ENCODE assay signal across 31 cellular contexts in the genomic region with DNA sequence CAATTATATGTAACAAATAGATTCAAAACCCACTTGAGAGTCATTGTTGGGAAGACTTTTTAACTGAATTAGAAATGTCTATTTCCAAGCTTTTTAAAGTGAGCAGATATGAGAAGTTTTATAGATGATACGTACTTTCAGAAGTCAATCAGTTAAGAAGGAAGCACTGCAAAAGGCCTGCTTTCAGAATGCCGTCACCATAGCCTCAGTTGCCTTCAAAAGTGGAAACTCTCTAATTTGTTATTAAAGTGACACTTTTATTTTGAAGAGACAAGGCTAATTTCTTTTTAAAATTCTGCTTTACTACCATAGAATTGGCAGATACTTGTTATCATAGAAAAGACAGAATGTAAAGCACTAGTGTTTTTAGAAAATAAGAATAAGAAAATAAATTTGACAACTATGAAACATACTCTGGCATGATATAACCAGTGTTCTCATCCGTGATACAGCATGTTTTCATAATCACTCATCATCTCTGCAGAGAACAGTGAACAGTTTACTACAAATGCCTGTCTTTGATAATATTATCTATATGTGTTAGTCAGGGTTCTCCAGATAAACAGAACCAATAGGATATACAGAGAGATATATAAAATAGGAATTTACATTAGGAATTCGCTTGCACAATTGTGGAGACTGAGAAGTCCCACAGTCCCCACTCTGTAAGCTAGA. TPM values are rescaled to one million over a fixed set of nuclear protein-coding genes. Genes with fewer than 3 reads are reported as not detected.
"Had no signal": no experiment of that assay in that cellular context is flagged by ENCODE, and none has a peak within 500 bp of the region (broad histone marks: within the 10 kb centered on the region; RNA-seq: fewer than 3 reads in every experiment).

No MANE protein-coding gene starts in this region.

- H3K9ac ChIP-seq: SK-N-SH had no signal

- H3K9me3 ChIP-seq: ascending aorta, Peyer's patch, SK-N-SH had no signal

- H3K36me3 Mint-ChIP-seq: activated naive CD4-positive, alpha-beta T cell treated with anti-CD3 and anti-CD28 coated beads, Interleukin-2, amount 50 U/mL, for 24 hours; brain; WTC11 had no signal

- H3K4me3 ChIP-seq: ascending aorta, cardiac muscle cell, Peyer's patch, SJCRH30 had no signal

- H3K27ac Mint-ChIP-seq: activated CD8-positive, alpha-beta T cell treated with anti-CD3 and anti-CD28 coated beads, Interleukin-2, amount 10 ng/mL, durations not matched to agents 7 days and 5 days; activated naive CD4-positive, alpha-beta T cell treated with anti-CD3 and anti-CD28 coated beads, Interleukin-2, amount 50 U/mL, for 24 hours; WTC11 had no signal

- DNase-seq: activated CD4-positive, alpha-beta T cell treated with anti-CD3 and anti-CD28 coated beads for 48 hours; activated CD4-positive, alpha-beta T cell treated with anti-CD3 and anti-CD28 coated beads, Interleukin-2, amount 50 U/mL, for 4 hours; activated CD4-positive, CD25-positive, alpha-beta regulatory T cell treated with anti-CD3 and anti-CD28 coated beads, Interleukin-2, amount 50 U/mL, for 72 hours; activated CD8-positive, alpha-beta memory T cell treated with anti-CD3 and anti-CD28 coated beads, Interleukin-2, amount 50 U/mL, for 48 hours; activated CD8-positive, alpha-beta T cell treated with anti-CD3 and anti-CD28 coated beads, Interleukin-2, amount 10 ng/mL, durations not matched to agents 7 days and 5 days; activated effector memory CD4-positive, alpha-beta T cell treated with Interleukin-2 at 50 U/mL for 16 hours; activated naive CD4-positive, alpha-beta T cell; activated T-cell treated with anti-CD3 and anti-CD28 coated beads, Interleukin-2, amount 50 U/mL, for 1 hour; amniotic stem cell; cerebellar nuclear complex; MM.1S; NCI-H1105; NCI-H1436; NCI-H1694 treated with DMSO at 0.1 percent for 48 hours; NCI-H2029 treated with DMSO at 0.1 percent for 48 hours; NCI-H345; NCI-H510A; NCI-H526 treated with DMSO at 0.1 percent for 48 hours; NCI-H82; OCI-M1; Peyer's patch; Right ventricle myocardium superior; SJCRH30; SK-N-SH had no signal

- H3K4me1 ChIP-seq: ascending aorta, Peyer's patch, SJCRH30 had no signal

- H3K4me1 Mint-ChIP-seq: activated naive CD4-positive, alpha-beta T cell treated with anti-CD3 and anti-CD28 coated beads, Interleukin-2, amount 50 U/mL, for 24 hours had no signal

- H3K4me2 ChIP-seq: SK-N-SH had no signal

- H3K27me3 ChIP-seq: ascending aorta, cardiac muscle cell, Peyer's patch, SJCRH30 had no signal

- ATAC-seq: activated CD8-positive, alpha-beta T cell treated with anti-CD3 and anti-CD28 coated beads, Interleukin-2, amount 10 ng/mL, durations not matched to agents 7 days and 5 days; WTC11 had no signal

- H3K9me3 Mint-ChIP-seq: activated naive CD4-positive, alpha-beta T cell treated with anti-CD3 and anti-CD28 coated beads, Interleukin-2, amount 50 U/mL, for 24 hours had no signal

- H3K27ac ChIP-seq: ascending aorta, cardiac muscle cell, Peyer's patch, RWPE1, SJCRH30 had no signal

- H3K4me3 Mint-ChIP-seq: activated CD8-positive, alpha-beta T cell treated with anti-CD3 and anti-CD28 coated beads, Interleukin-2, amount 10 ng/mL, durations not matched to agents 7 days and 5 days; activated naive CD4-positive, alpha-beta T cell treated with anti-CD3 and anti-CD28 coated beads, Interleukin-2, amount 50 U/mL, for 24 hours; brain; WTC11 had no signal

- H3K36me3 ChIP-seq: ascending aorta, cardiac muscle cell, Peyer's patch, SJCRH30 had no signal

RNA-seq across cellular contexts. Expression of gene TMEM212, which starts 25.9 kb away (rescaled TPM):
- total RNA-seq: activated CD8-positive, alpha-beta T cell treated with anti-CD3 and anti-CD28 coated beads, Interleukin-2, amount 10 ng/mL, durations not matched to agents 7 days and 5 days; ascending aorta; cardiac muscle cell; Peyer's patch; Right ventricle myocardium superior; SJCRH30; T-helper 2 cell treated with Interferon-gamma antibody and Interleukin-4, amounts not matched to agents 100 ng/mL and 5 ng/mL, for 36 hours; WTC11 had no signal
- polyA plus RNA-seq: cardiac muscle cell, SK-N-SH had no signal
